8 cellular contexts compared by ENCODE assay signal in genomic region chrX:20267924-20268701, GRCh38. TPM values are rescaled to one million over a fixed set of nuclear protein-coding genes. Genes with fewer than 3 reads are reported as not detected.
DNase-seq lines count a peak whose midpoint lies in the region; ATAC-seq and TF ChIP-seq lines count a peak whose summit lies in the region.

No MANE protein-coding gene starts in this region.

- 0 out of 2 replicates have a peak overlapping the region, but pooled peaks have one; percentile 70 for H3K9ac ChIP-seq in Karpas-422 (ENCODE audit: low read length)

- H3K27me3 ChIP-seq in Karpas-422 (ENCODE audit: low read length) (no peaks in the 10 kb centered on the region), neutrophil (peaks cover 3% of the 10 kb centered on the region)

- H3K9me3 Mint-ChIP-seq in activated naive CD8-positive, alpha-beta T cell (ENCODE audit: low read depth), result no peaks in the 10 kb centered on the region

- ATAC-seq in Right ventricle myocardium inferior (peak; percentile 55), GM19324 (IDR thresholded peaks at IDR 0.05; ENCODE audit: low FRiP score, unreplicated experiment) (no peak)

- H3K9me2 ChIP-seq in Karpas-422 (replicated peaks; ENCODE audit: insufficient read depth, low read length), result no peaks in the 10 kb centered on the region

- H3K9me3 ChIP-seq in Karpas-422 (ENCODE audit: low read length) (no peaks in the 10 kb centered on the region), neutrophil (no peaks in the 10 kb centered on the region)

- peaks cover 3% of the 10 kb centered on the region; the same call in 1 of the 2 replicates for H4K20me1 ChIP-seq in Karpas-422 (ENCODE audit: insufficient read depth, low read depth, low read length)

- no peaks in the 10 kb centered on the region for H3K36me3 Mint-ChIP-seq in activated naive CD8-positive, alpha-beta T cell

- H3K27ac ChIP-seq in Karpas-422 (ENCODE audit: low read length), result no peak overlapping the region
- H3K27ac ChIP-seq in neutrophil, result peak overlapping the region; percentile 27

- no peaks in the 10 kb centered on the region for H3K36me3 ChIP-seq in Karpas-422 (ENCODE audit: insufficient read depth, low read length)
- no peaks in the 10 kb centered on the region for H3K36me3 ChIP-seq in neutrophil

- H3K4me1 ChIP-seq in Karpas-422 (ENCODE audit: low read length) (peaks cover 23% of the 10 kb centered on the region), neutrophil (ENCODE audit: control insufficient read depth in 1 of 2, insufficient read depth in 1 of 2, low read depth in 1 of 2, low read length in 1 of 2) (peaks cover 15 to 27% of the 10 kb centered on the region in 2 experiments)

- peak overlapping the region; percentile 72 for H3K4me2 ChIP-seq in Karpas-422 (ENCODE audit: low read depth, low read length, poor library complexity, severe bottlenecking)

- DNase-seq in AG09309 (ENCODE audit: low read depth) (no peak), Karpas-422 (no peak), Right ventricle myocardium inferior (ENCODE audit: missing footprints) (peak; percentile 80), glomerular visceral epithelial cell (ENCODE audit: extremely low spot score) (no peak), NCI-H345 treated with DMSO at 0.1 percent for 48 hours (lab: John Stamatoyannopoulos, UW; ENCODE audit: unreplicated experiment) (no peak)

- H2AFZ ChIP-seq in Karpas-422 (ENCODE audit: low read length), result no peak overlapping the region

- H3K4me1 Mint-ChIP-seq in activated naive CD8-positive, alpha-beta T cell (ENCODE audit: low read depth), result peaks cover 18% of the 10 kb centered on the region

- intact Hi-C loops in Right ventricle myocardium inferior (cut with DNase I), result loop anchor here (5.0 kb wide), 2 partner anchors 51 to 126 kb away; partner anchors contain the start of gene EIF1AX

- H3K4me3 Mint-ChIP-seq in activated naive CD8-positive, alpha-beta T cell, result peak overlapping the region; percentile 85

- H3K79me2 ChIP-seq in Karpas-422 (ENCODE audit: low read length), result peaks cover 33% of the 10 kb centered on the region

- H3K27me3 Mint-ChIP-seq in activated naive CD8-positive, alpha-beta T cell, result no peaks in the 10 kb centered on the region

- TF ChIP-seq CTCF in AG09309 (IDR thresholded peaks at IDR 0.05; ENCODE audit: control insufficient read depth, insufficient read depth, low read depth, low read length, missing control alignments) (no peak), neutrophil (IDR thresholded peaks at IDR 0.05) (no peak)

- H3K4me3 ChIP-seq in AG09309 (ENCODE audit: control insufficient read depth, low read depth, low read length) (peak overlapping the region; percentile 64), Karpas-422 (ENCODE audit: low read length) (peak overlapping the region; percentile 69; the same call in 1 of the 2 replicates), neutrophil (ENCODE audit: low read depth in 1 of 2, low read length in 1 of 2) (peak overlapping the region; percentile 70 to 82)

- H3K27ac Mint-ChIP-seq in activated naive CD8-positive, alpha-beta T cell, result no peak overlapping the region

RNA-seq across cellular contexts. Expression of gene RPS6KA3, which starts 1.4 kb away (rescaled TPM):
- 22.8 and 35.0 TPM in 2 replicates for total RNA-seq in Karpas-422 (2014; rRNA removed; shearing (Covaris generic); ENCODE audit: low replicate concordance)
- 34.8 TPM for total RNA-seq in Right ventricle myocardium inferior
